8 cellular contexts compared by ENCODE assay signal in the genomic region with DNA sequence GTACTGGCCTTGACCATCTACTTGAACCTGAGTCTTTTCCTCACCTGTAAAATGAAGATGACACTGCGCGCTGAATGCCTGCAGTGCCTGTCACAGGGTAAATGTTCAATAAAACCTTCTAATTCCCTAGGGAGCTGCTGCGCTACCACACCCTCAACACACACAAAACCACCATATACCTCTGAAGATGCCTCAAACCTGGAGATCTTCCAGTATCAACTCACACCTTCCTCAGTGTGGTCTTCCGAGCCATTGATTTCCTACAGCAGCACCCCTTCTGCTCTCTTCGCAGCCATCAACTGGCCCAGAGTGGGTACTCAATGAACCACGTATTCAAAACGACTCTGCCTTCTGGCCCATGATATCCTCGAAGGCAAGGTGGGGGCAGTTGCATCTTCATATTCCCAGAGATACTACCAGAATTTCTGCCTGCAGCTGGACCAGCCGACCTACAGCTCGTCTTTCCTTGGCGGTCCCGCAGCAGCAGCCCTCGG. TPM values are rescaled to one million over a fixed set of nuclear protein-coding genes. Genes with fewer than 3 reads are reported as not detected.
A peak's percentile ranks its signal among the peaks of the same experiment; 100 is the strongest.
DNase-seq lines count a peak whose midpoint lies in the region; ATAC-seq, FAIRE-seq and TF ChIP-seq lines count a peak whose summit lies in the region.

No MANE protein-coding gene starts in this region.

- TF ChIP-seq CTCF in astrocyte (IDR thresholded peaks at IDR 0.05; ENCODE audit: insufficient read depth, low read depth, low read length) = no peak
- TF ChIP-seq CTCF in right lobe of liver (IDR thresholded peaks at IDR 0.05) = no peak
- no peak for TF ChIP-seq CTCF in upper lobe of right lung (IDR thresholded peaks at IDR 0.05)

- no peak for TF ChIP-seq POLR2A in right lobe of liver (IDR thresholded peaks at IDR 0.05)

- POLR2A ChIA-PET in CD8-positive, alpha-beta memory T cell (lab: Charles Lee) = interaction anchor here (0.6 to 3.1 kb wide), 3 partner anchors 31 to 58 kb away, joined by 4 to 23 read pairs (median 5); partner anchors contain the start of gene CAND2

- peaks cover 57% of the 10 kb centered on the region for H3K79me2 ChIP-seq in astrocyte (ENCODE audit: insufficient read depth, low read length)

- H3K27ac ChIP-seq in CD8-positive, alpha-beta memory T cell (ENCODE audit: low read depth, low read length) = peak overlapping the region; percentile 99
- H3K27ac ChIP-seq in astrocyte (ENCODE audit: low read depth, low read length) = peak overlapping the region; percentile 96
- peak overlapping the region; percentile 92 to 94 (median 94) for H3K27ac ChIP-seq in right lobe of liver
- H3K27ac ChIP-seq in upper lobe of right lung = peak overlapping the region; percentile 98

- peaks cover 52% of the 10 kb centered on the region for H4K20me1 ChIP-seq in astrocyte (ENCODE audit: insufficient read depth, low read length)

- peaks cover 43% of the 10 kb centered on the region for H3K4me1 ChIP-seq in CD8-positive, alpha-beta memory T cell (ENCODE audit: insufficient read depth, low read length)
- peaks cover 25% of the 10 kb centered on the region for H3K4me1 ChIP-seq in astrocyte (ENCODE audit: insufficient read depth, low read length)
- H3K4me1 ChIP-seq in right lobe of liver = peaks cover 0 to 26% (median 4%) of the 10 kb centered on the region in 4 donors
- peaks cover 28% of the 10 kb centered on the region for H3K4me1 ChIP-seq in upper lobe of right lung

- no peaks in the 10 kb centered on the region for H3K27me3 ChIP-seq in CD8-positive, alpha-beta memory T cell (ENCODE audit: insufficient read depth, low read length, poor library complexity, severe bottlenecking)
- H3K27me3 ChIP-seq in astrocyte (ENCODE audit: insufficient read depth, low read length) (no peaks in the 10 kb centered on the region), right lobe of liver (no peaks in the 10 kb centered on the region), upper lobe of right lung (no peaks in the 10 kb centered on the region)

- peak overlapping the region; percentile 98 for H3K4me2 ChIP-seq in astrocyte (ENCODE audit: low read length)

- CTCF ChIA-PET in CD8-positive, alpha-beta memory T cell (lab: Charles Lee) = interaction anchor here (0.9 to 6.6 kb wide), 15 partner anchors 8 to 612 kb away, joined by 3 to 75 read pairs (median 3); partner anchors contain the start of gene CAND2

- H3K4me3 Mint-ChIP-seq in CD8-positive, alpha-beta memory T cell = peak overlapping the region; percentile 94 to 98 (median 97)
- H3K4me3 Mint-ChIP-seq in astrocyte (ENCODE audit: unreplicated experiment) = peak overlapping the region; percentile 99

- WGBS in right lobe of liver (ENCODE audit: insufficient coverage, low coverage, low lambda C conversion rate, missing lambda C conversion rate) = 3% methylated on average over 10 of the region's 13 CpGs

- no peaks in the 10 kb centered on the region for H3K9me3 Mint-ChIP-seq in CD8-positive, alpha-beta memory T cell
- H3K9me3 Mint-ChIP-seq in astrocyte (ENCODE audit: unreplicated experiment) = no peaks in the 10 kb centered on the region

- peaks cover 17 to 60% (median 22%) of the 10 kb centered on the region in 3 donors for H3K36me3 Mint-ChIP-seq in CD8-positive, alpha-beta memory T cell
- H3K36me3 Mint-ChIP-seq in astrocyte (ENCODE audit: low read depth, unreplicated experiment) = peaks cover 38% of the 10 kb centered on the region

- H3K4me1 Mint-ChIP-seq in CD8-positive, alpha-beta memory T cell = peaks cover 36 to 54% (median 50%) of the 10 kb centered on the region in 3 donors
- peaks cover 37% of the 10 kb centered on the region for H3K4me1 Mint-ChIP-seq in astrocyte (ENCODE audit: low read depth, unreplicated experiment)

- peak overlapping the region; percentile 69 for H3K4me3 ChIP-seq in CD8-positive, alpha-beta memory T cell (ENCODE audit: low read length)
- peak overlapping the region; percentile 99 for H3K4me3 ChIP-seq in astrocyte (ENCODE audit: insufficient read depth, low read depth, low read length)
- H3K4me3 ChIP-seq in right lobe of liver = peak overlapping the region; percentile 78 to 96 (median 91)
- H3K4me3 ChIP-seq in upper lobe of right lung = peak overlapping the region; percentile 79

- H3K27ac Mint-ChIP-seq in CD8-positive, alpha-beta memory T cell = peak overlapping the region; percentile 10 to 100 (median 100)
- peak overlapping the region; percentile 98 for H3K27ac Mint-ChIP-seq in astrocyte (ENCODE audit: unreplicated experiment)

- H3K27me3 Mint-ChIP-seq in CD8-positive, alpha-beta memory T cell = peaks cover 0 to 1% of the 10 kb centered on the region in 2 donors
- no peaks in the 10 kb centered on the region for H3K27me3 Mint-ChIP-seq in astrocyte (ENCODE audit: low read depth, unreplicated experiment)

- no peak for DNase-seq in CD8-positive, alpha-beta memory T cell
- DNase-seq in astrocyte (ENCODE audit: low read depth) = no peak
- no peak for DNase-seq in right lobe of liver
- no peak for DNase-seq in upper lobe of right lung
- no peak for DNase-seq in NCI-H345 treated with DMSO at 0.1 percent for 48 hours (lab: John Stamatoyannopoulos, UW; ENCODE audit: unreplicated experiment)
- no peak for DNase-seq in COR-L47 (lab: John Stamatoyannopoulos, UW)

- no peak for FAIRE-seq in astrocyte (lab: Jason Lieb, UNC)

- H2AFZ ChIP-seq in astrocyte (ENCODE audit: low read depth, low read length) = no peak overlapping the region

- peaks cover 48% of the 10 kb centered on the region for H3K36me3 ChIP-seq in CD8-positive, alpha-beta memory T cell (ENCODE audit: insufficient read depth, low read length)
- H3K36me3 ChIP-seq in astrocyte (ENCODE audit: insufficient read depth, low read length) (peaks cover 41% of the 10 kb centered on the region), right lobe of liver (peaks cover 7 to 43% (median 24%) of the 10 kb centered on the region in 4 donors), upper lobe of right lung (peaks cover 45% of the 10 kb centered on the region)

- intact Hi-C loops in right lobe of liver (cut with DNase I) = no loop called here
- intact Hi-C loops in upper lobe of right lung (cut with DNase I) = no loop called here

- ATAC-seq in HG02852 (IDR thresholded peaks at IDR 0.05; ENCODE audit: unreplicated experiment) = peak; percentile 7
- ATAC-seq in right lobe of liver = no peak
- peak; percentile 1 for ATAC-seq in upper lobe of right lung
- no peak for ATAC-seq in GM18873 (IDR thresholded peaks at IDR 0.05; ENCODE audit: low FRiP score, unreplicated experiment)

- peak overlapping the region; percentile 98 for H3K9ac ChIP-seq in astrocyte (ENCODE audit: low read length)

- no peaks in the 10 kb centered on the region for H3K9me3 ChIP-seq in CD8-positive, alpha-beta memory T cell (ENCODE audit: low read length)
- H3K9me3 ChIP-seq in astrocyte (ENCODE audit: insufficient read depth, low read depth, low read length) (no peaks in the 10 kb centered on the region), right lobe of liver (no peaks in the 10 kb centered on the region), upper lobe of right lung (no peaks in the 10 kb centered on the region)

RNA-seq across cellular contexts. Expression of gene RPL32, which starts 0.7 kb away (rescaled TPM):
- 1,000 to 10,000 TPM; 2,528 to 2,642 TPM for total RNA-seq in CD8-positive, alpha-beta memory T cell
- 2,743 TPM for polyA plus RNA-seq in CD8-positive, alpha-beta memory T cell
- total RNA-seq in astrocyte = 1,349 and 1,479 TPM in 2 replicates
- total RNA-seq in right lobe of liver = 100 to 1,000 TPM; 322 to 555 (median 472) TPM
- 1,191 TPM for total RNA-seq in upper lobe of right lung

RNA-seq across cellular contexts. Expression of gene CAND2, which starts 44.2 kb away (rescaled TPM):
- 1 to 10 TPM; 1.0 to 1.1 TPM for total RNA-seq in CD8-positive, alpha-beta memory T cell
- polyA plus RNA-seq in CD8-positive, alpha-beta memory T cell = 2.1 TPM
- total RNA-seq in astrocyte (3.8 and 4.6 TPM in 2 replicates), right lobe of liver (1 to 10 TPM in 2 of 6 experiments, under 1 TPM in 4; 0.61 to 4.4 (median 0.77) TPM), upper lobe of right lung (7.8 TPM)

Comparison
In these comparisons a context has a peak if more than half of its experiments do, and no peak if none do; other contexts are left out.
1. ATAC-seq: peak in HG02852 (single experiment) and upper lobe of right lung (single experiment); none in right lobe of liver (0 of 4) and GM18873 (single experiment).
2. Peak in every context shown above with its lines, with median percentiles within 50 percentile points of each other: H3K27ac ChIP-seq and H3K4me3 ChIP-seq.